21 cellular contexts compared by ENCODE assay signal in the genomic region with DNA sequence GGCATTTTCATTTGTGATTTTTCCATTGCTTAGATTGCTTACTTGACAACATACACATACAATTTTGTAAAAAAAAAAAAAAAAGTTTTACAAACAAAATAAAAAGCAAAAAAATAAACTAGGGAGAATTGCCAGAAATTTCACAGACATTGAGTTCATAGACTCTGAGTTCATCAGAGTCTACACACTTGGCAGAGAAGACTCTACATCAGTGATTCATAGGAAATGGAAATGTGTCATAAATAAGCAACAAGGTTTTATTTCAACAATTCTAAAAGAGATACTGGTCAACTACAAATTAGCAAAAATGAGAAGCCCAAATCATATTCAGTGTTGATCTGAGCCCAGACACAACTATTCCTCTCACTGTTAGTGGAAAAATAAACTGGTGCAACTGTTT.
"Had no signal": no experiment of that assay in that cellular context is flagged by ENCODE, and none has a peak within 500 bp of the region (broad histone marks: within the 10 kb centered on the region; RNA-seq: fewer than 3 reads in every experiment).

No MANE protein-coding gene starts in this region.

- H3K4me3 ChIP-seq: prostate gland, suprapubic skin, upper lobe of left lung had no signal

- H3K9me3 ChIP-seq: prostate gland, suprapubic skin, upper lobe of left lung had no signal

- DNase-seq: activated CD4-positive, alpha-beta T cell treated with anti-CD3 and anti-CD28 coated beads for 4 hours; activated CD8-positive, alpha-beta memory T cell treated with anti-CD3 and anti-CD28 coated beads, Interleukin-2, amount 50 U/mL, for 48 hours; activated CD8-positive, alpha-beta T cell treated with anti-CD3 and anti-CD28 coated beads, Interleukin-2, amount 10 ng/mL, durations not matched to agents 7 days and 5 days; activated naive CD8-positive, alpha-beta T cell treated with anti-CD3 and anti-CD28 coated beads, Interleukin-2, amount 10 ng/mL, durations not matched to agents 7 days and 5 days; aorta; glutamatergic neuron; mesendoderm; occipital lobe; stimulated activated CD4-positive, alpha-beta T cell treated with anti-CD3 and anti-CD28 coated beads, Interleukin-12 subunit alpha, Interleukin-12 subunit beta, amount 100 ng/mL, for 4 hours; stimulated activated CD4-positive, alpha-beta T cell treated with anti-CD3 and anti-CD28 coated beads, Interleukin-2, amount 100 ng/mL, for 48 hours; stimulated activated naive CD4-positive, alpha-beta T cell treated with Interleukin-2 at 50 U/mL for 16 hours; T-cell; upper lobe of left lung; WERI-Rb-1 had no signal

- H3K27me3 ChIP-seq: suprapubic skin, upper lobe of left lung had no signal

- H3K27ac ChIP-seq: prostate gland, suprapubic skin, upper lobe of left lung, WERI-Rb-1 had no signal

- H3K9me3 Mint-ChIP-seq: central memory CD8-positive, alpha-beta T cell had no signal

- H3K36me3 ChIP-seq: prostate gland, suprapubic skin, upper lobe of left lung, WERI-Rb-1 had no signal

- H3K4me3 Mint-ChIP-seq: activated CD8-positive, alpha-beta T cell treated with anti-CD3 and anti-CD28 coated beads, Interleukin-2, amount 10 ng/mL, durations not matched to agents 7 days and 5 days; activated naive CD8-positive, alpha-beta T cell treated with anti-CD3 and anti-CD28 coated beads, Interleukin-2, amount 10 ng/mL, durations not matched to agents 7 days and 5 days; central memory CD8-positive, alpha-beta T cell; dendritic cell treated with granulocyte-macrophage colony-stimulating factor and Interleukin-4, amounts not matched to agents 40 ng/mL and 50 ng/mL, for 4 days; nephron; T-cell had no signal

- H3K36me3 Mint-ChIP-seq: T-cell had no signal

- H3K4me1 ChIP-seq: prostate gland, suprapubic skin, upper lobe of left lung had no signal

- ATAC-seq: activated CD8-positive, alpha-beta T cell treated with anti-CD3 and anti-CD28 coated beads, Interleukin-2, amount 10 ng/mL, durations not matched to agents 7 days and 5 days; left lobe of liver; sciatic nerve; T-cell had no signal

- H3K4me1 Mint-ChIP-seq: central memory CD8-positive, alpha-beta T cell had no signal

- H3K27ac Mint-ChIP-seq: activated CD8-positive, alpha-beta T cell treated with anti-CD3 and anti-CD28 coated beads, Interleukin-2, amount 10 ng/mL, durations not matched to agents 7 days and 5 days; activated naive CD8-positive, alpha-beta T cell treated with anti-CD3 and anti-CD28 coated beads, Interleukin-2, amount 10 ng/mL, durations not matched to agents 7 days and 5 days; dendritic cell treated with granulocyte-macrophage colony-stimulating factor and Interleukin-4, amounts not matched to agents 40 ng/mL and 50 ng/mL, for 4 days; T-cell had no signal
